11 cellular contexts compared by ENCODE assay signal in the genomic region with DNA sequence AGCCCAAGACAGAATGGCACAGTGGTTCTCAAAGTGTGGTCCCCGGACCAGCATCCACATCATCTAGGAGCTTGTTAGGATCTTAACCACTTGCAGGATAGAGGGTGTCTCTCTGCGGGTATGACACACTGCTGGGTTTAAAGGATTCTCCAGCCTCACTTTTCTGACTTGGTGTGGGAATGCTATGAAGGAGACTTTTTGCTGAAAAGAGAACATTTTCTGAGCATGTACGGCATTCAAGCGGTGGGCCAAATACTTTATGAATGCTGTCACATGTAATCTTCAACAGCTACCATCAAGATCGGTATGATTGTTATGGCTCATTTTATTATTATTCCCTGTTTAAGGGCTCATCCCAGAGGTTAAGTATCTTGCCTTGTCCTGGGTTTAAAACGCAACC. TPM values are rescaled to one million over a fixed set of nuclear protein-coding genes. Genes with fewer than 3 reads are reported as not detected.
DNase-seq lines count a peak whose midpoint lies in the region; ATAC-seq and TF ChIP-seq lines count a peak whose summit lies in the region.
"Had no signal": no experiment of that assay in that cellular context is flagged by ENCODE, and none has a peak within 500 bp of the region (broad histone marks: within the 10 kb centered on the region; RNA-seq: fewer than 3 reads in every experiment).

No MANE protein-coding gene starts in this region.

- intact Hi-C loops in prostate gland (cut with DNase I), result loop anchor here (2.0 to 10.0 kb wide), 2 partner anchors 29 to 161 kb away; partner anchors contain the start of gene TSPAN18

- H3K4me1 ChIP-seq in prostate gland (replicated peaks), result peaks cover 8% of the 10 kb centered on the region

- H3K9ac ChIP-seq in SK-N-MC (ENCODE audit: insufficient read length), result no peak overlapping the region

- H3K27ac ChIP-seq in SK-N-MC (0 out of 2 replicates have a peak overlapping the region, but pooled peaks have one; percentile 54), prostate gland (peak overlapping the region; percentile 96 to 99)

- no peak for TF ChIP-seq POLR2A in prostate gland (IDR thresholded peaks at IDR 0.05)

- no peak overlapping the region for H3K4me3 ChIP-seq in AG10803 (ENCODE audit: low read length)
- H3K4me3 ChIP-seq in SK-N-MC, result no peak overlapping the region
- no peak overlapping the region for H3K4me3 ChIP-seq in fibroblast of pulmonary artery (replicated peaks; ENCODE audit: low read depth, low read length)
- H3K4me3 ChIP-seq in prostate gland, result no peak overlapping the region

- H3K9me3 ChIP-seq in SK-N-MC (ENCODE audit: low read depth, low read length) (no peaks in the 10 kb centered on the region), prostate gland (no peaks in the 10 kb centered on the region)

- no peak for ATAC-seq in HG03571 (IDR thresholded peaks at IDR 0.05; ENCODE audit: unreplicated experiment)

- TF ChIP-seq CTCF in AG10803 (conservative IDR thresholded peaks at IDR 0.05; ENCODE audit: low read length), result no peak
- no peak for TF ChIP-seq CTCF in fibroblast of pulmonary artery (IDR thresholded peaks at IDR 0.05; ENCODE audit: low read length, missing control alignments)
- no peak for TF ChIP-seq CTCF in prostate gland (IDR thresholded peaks at IDR 0.05)

- H3K27me3 ChIP-seq in prostate gland (replicated peaks; ENCODE audit: insufficient read depth), result no peaks in the 10 kb centered on the region

- 51% methylated on average over 6 of the region's 6 CpGs for WGBS in prostate gland

- DNase-seq in AG10803 (ENCODE audit: low read depth) (peak; percentile 81), SK-N-MC (ENCODE audit: low read depth, low spot score) (no peak), fibroblast of pulmonary artery (ENCODE audit: low read depth) (peak; percentile 37), prostate gland (ENCODE audit: low spot score) (no peak), NAMALWA (ENCODE audit: low spot score) (no peak), HCEC 1CT (no peak), iPS-NIHi11 (ENCODE audit: low spot score) (no peak)
- DNase-seq: H7, islet precursor cell, SHP77 had no signal

- no peaks in the 10 kb centered on the region for H3K36me3 ChIP-seq in SK-N-MC (ENCODE audit: insufficient read depth, low read length)
- H3K36me3 ChIP-seq in prostate gland, result no peaks in the 10 kb centered on the region

RNA-seq across cellular contexts. Expression of gene CD82, which starts 1.7 kb away (rescaled TPM):
- 10 to 100 TPM; 35.1 to 54.6 TPM for total RNA-seq in prostate gland

Comparison
In these comparisons a context has a peak if more than half of its experiments do, and no peak if none do; other contexts are left out.
1. DNase-seq: peak in AG10803 (single experiment) and fibroblast of pulmonary artery (single experiment); none in SK-N-MC (single experiment), prostate gland (single experiment), NAMALWA (single experiment), HCEC 1CT (single experiment) and iPS-NIHi11 (single experiment).